In the genomic region with DNA sequence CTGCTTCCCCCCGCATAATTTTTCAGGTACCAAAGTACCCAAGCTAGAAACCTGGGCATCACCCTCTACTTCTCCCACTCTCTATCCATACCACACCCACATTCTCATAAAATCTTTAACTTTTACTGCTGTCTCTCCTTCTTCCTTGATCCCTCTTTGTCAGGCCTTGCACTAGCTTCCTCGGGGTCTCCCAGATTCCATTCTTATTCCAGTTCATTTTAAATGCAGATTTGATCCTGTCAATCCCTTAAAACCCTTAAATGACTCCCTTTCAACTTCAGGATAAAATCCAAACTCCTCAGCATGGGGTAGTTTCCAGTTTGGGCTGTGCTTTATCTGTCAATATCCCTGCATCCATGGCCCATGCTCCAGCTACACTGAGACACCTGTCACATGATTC, we compare ENCODE assay signal across 23 cellular contexts.
A peak's percentile ranks its signal among the peaks of the same experiment; 100 is the strongest.
DNase-seq lines count a peak whose midpoint lies in the region; ATAC-seq and TF ChIP-seq lines count a peak whose summit lies in the region.
"Had no signal": no experiment of that assay in that cellular context is flagged by ENCODE, and none has a peak within 500 bp of the region (broad histone marks: within the 10 kb centered on the region; RNA-seq: fewer than 3 reads in every experiment).

No MANE protein-coding gene starts in this region.

- TF ChIP-seq CTCF in WTC11 (IDR thresholded peaks at IDR 0.05) (no peak), neural progenitor cell (IDR thresholded peaks at IDR 0.05) (no peak), breast epithelium (IDR thresholded peaks at IDR 0.05) (no peak)

- H3K27ac ChIP-seq in neural progenitor cell: no peak overlapping the region
- H3K27ac ChIP-seq in breast epithelium: no peak overlapping the region
- H3K27ac ChIP-seq: A549; BLaER1 treated with 17β-estradiol and CSF1 and Interleukin-3, amounts not matched to agents 10 nM and 100 nM; GM23248 had no signal

- H3K4me1 Mint-ChIP-seq in WTC11: peaks cover 13% of the 10 kb centered on the region
- peaks cover 9% of the 10 kb centered on the region for H3K4me1 Mint-ChIP-seq in neural progenitor cell
- H3K4me1 Mint-ChIP-seq in activated T-helper 17 cell treated with anti-CD3 and anti-CD28 coated beads, Interleukin-2, amount 50 U/mL, for 72 hours: no peaks in the 10 kb centered on the region
- H3K4me1 Mint-ChIP-seq: CD14-positive monocyte; CD8-positive, alpha-beta memory T cell had no signal

- H3K9me3 Mint-ChIP-seq in WTC11 (peaks cover 16% of the 10 kb centered on the region), neural progenitor cell (peaks cover 13% of the 10 kb centered on the region)
- H3K9me3 Mint-ChIP-seq in activated T-helper 17 cell treated with anti-CD3 and anti-CD28 coated beads, Interleukin-2, amount 50 U/mL, for 72 hours: peaks cover 4% of the 10 kb centered on the region
- H3K9me3 Mint-ChIP-seq: CD4-positive, alpha-beta T cell; HFFc6 had no signal

- H3K27ac Mint-ChIP-seq in WTC11: no peak overlapping the region
- H3K27ac Mint-ChIP-seq in neural progenitor cell: no peak overlapping the region
- H3K27ac Mint-ChIP-seq in activated T-helper 17 cell treated with anti-CD3 and anti-CD28 coated beads, Interleukin-2, amount 50 U/mL, for 72 hours: no peak overlapping the region
- H3K27ac Mint-ChIP-seq: CD14-positive monocyte; CD4-positive, alpha-beta T cell; CD8-positive, alpha-beta memory T cell; HFFc6 had no signal

- no peaks in the 10 kb centered on the region for H3K79me2 ChIP-seq in neural progenitor cell (ENCODE audit: low read depth)

- no peak for TF ChIP-seq POLR2A in breast epithelium (IDR thresholded peaks at IDR 0.05)

- H3K4me2 ChIP-seq in neural progenitor cell: peak overlapping the region; percentile 45
- H3K4me2 ChIP-seq: A549; BLaER1 treated with 17β-estradiol and CSF1 and Interleukin-3, amounts not matched to agents 10 nM and 100 nM had no signal

- H3K4me3 Mint-ChIP-seq in WTC11 (no peak overlapping the region), neural progenitor cell (no peak overlapping the region)
- H3K4me3 Mint-ChIP-seq in activated T-helper 17 cell treated with anti-CD3 and anti-CD28 coated beads, Interleukin-2, amount 50 U/mL, for 72 hours: no peak overlapping the region
- H3K4me3 Mint-ChIP-seq: CD14-positive monocyte; CD4-positive, alpha-beta T cell; CD8-positive, alpha-beta memory T cell; HFFc6 had no signal

- CTCF ChIA-PET in WTC11 (lab: Charles Lee): no interaction called here

- H3K27me3 Mint-ChIP-seq in WTC11 (ENCODE audit: low read depth) (peaks cover 10% of the 10 kb centered on the region), neural progenitor cell (ENCODE audit: insufficient read depth, low read depth) (peaks cover 2% of the 10 kb centered on the region)
- H3K27me3 Mint-ChIP-seq in activated T-helper 17 cell treated with anti-CD3 and anti-CD28 coated beads, Interleukin-2, amount 50 U/mL, for 72 hours: no peaks in the 10 kb centered on the region
- H3K27me3 Mint-ChIP-seq: CD4-positive, alpha-beta T cell; CD8-positive, alpha-beta memory T cell had no signal

- intact Hi-C loops in breast epithelium (cut with DNase I; ENCODE audit: low total_unique reads): no loop called here

- no peaks in the 10 kb centered on the region for H3F3A ChIP-seq in neural progenitor cell (ENCODE audit: low read depth)

- peaks cover 10% of the 10 kb centered on the region for H3K4me1 ChIP-seq in neural progenitor cell
- no peaks in the 10 kb centered on the region for H3K4me1 ChIP-seq in breast epithelium
- H3K4me1 ChIP-seq: A549; BE2C; BLaER1 treated with 17β-estradiol and CSF1 and Interleukin-3, amounts not matched to agents 10 nM and 100 nM had no signal

- DNase-seq in H7 (peak; percentile 33), WTC11 (ENCODE audit: low spot score) (no peak), neural progenitor cell (ENCODE audit: low spot score) (peak; percentile 27), breast epithelium (ENCODE audit: low spot score in 2 of 2) (no peak), COLO829 (ENCODE audit: low spot score) (no peak)
- DNase-seq: 8988T; ACHN; AML-193; BE2C; Calu3; CD4-positive, alpha-beta T cell; CD8-positive, alpha-beta memory T cell; COR-L47; DMS53; DMS79 treated with DMSO at 0.1 percent for 48 hours; GF-D8; GM23248; HFFc6 had no signal

- H4K20me1 ChIP-seq in neural progenitor cell (ENCODE audit: low read depth): no peaks in the 10 kb centered on the region
- H4K20me1 ChIP-seq: BLaER1 treated with 17β-estradiol and CSF1 and Interleukin-3, amounts not matched to agents 10 nM and 100 nM had no signal

- H3K4me3 ChIP-seq in H7 (ENCODE audit: insufficient read depth, low read depth, low read length) (no peak overlapping the region), neural progenitor cell (no peak overlapping the region), breast epithelium (no peak overlapping the region)
- H3K4me3 ChIP-seq: A549; BLaER1 treated with 17β-estradiol and CSF1 and Interleukin-3, amounts not matched to agents 10 nM and 100 nM; GM23248 had no signal

- no peaks in the 10 kb centered on the region for H3K27me3 ChIP-seq in H7 (ENCODE audit: control insufficient read depth, insufficient read depth, low read length)
- no peaks in the 10 kb centered on the region for H3K27me3 ChIP-seq in neural progenitor cell
- no peaks in the 10 kb centered on the region for H3K27me3 ChIP-seq in breast epithelium
- H3K27me3 ChIP-seq: BLaER1 treated with 17β-estradiol and CSF1 and Interleukin-3, amounts not matched to agents 10 nM and 100 nM had no signal

- no peaks in the 10 kb centered on the region for H3K36me3 ChIP-seq in H7 (replicated peaks; ENCODE audit: control insufficient read depth, insufficient read depth, low read length)
- H3K36me3 ChIP-seq in neural progenitor cell: no peaks in the 10 kb centered on the region
- no peaks in the 10 kb centered on the region for H3K36me3 ChIP-seq in breast epithelium
- H3K36me3 ChIP-seq: BE2C; BLaER1 treated with 17β-estradiol and CSF1 and Interleukin-3, amounts not matched to agents 10 nM and 100 nM had no signal

- H3K36me3 Mint-ChIP-seq in WTC11: 0 out of 2 replicates have a peak, but pooled peaks cover 4% of the 10 kb centered on the region
- no peaks in the 10 kb centered on the region for H3K36me3 Mint-ChIP-seq in neural progenitor cell
- H3K36me3 Mint-ChIP-seq in activated T-helper 17 cell treated with anti-CD3 and anti-CD28 coated beads, Interleukin-2, amount 50 U/mL, for 72 hours (ENCODE audit: low read depth): no peaks in the 10 kb centered on the region
- H3K36me3 Mint-ChIP-seq: CD14-positive monocyte; CD8-positive, alpha-beta memory T cell had no signal

- no peak overlapping the region for H3K9ac ChIP-seq in neural progenitor cell
- H3K9ac ChIP-seq: BLaER1 treated with 17β-estradiol and CSF1 and Interleukin-3, amounts not matched to agents 10 nM and 100 nM; GM23248 had no signal

- peak; percentile 69 for ATAC-seq in WTC11
- no peak for ATAC-seq in activated T-helper 17 cell treated with anti-CD3 and anti-CD28 coated beads, Interleukin-2, amount 50 U/mL, for 72 hours (replicated peaks)
- ATAC-seq: A549, HCT116 had no signal

- H2AFZ ChIP-seq in neural progenitor cell (replicated peaks): no peak overlapping the region
- H2AFZ ChIP-seq: GM23248 had no signal

- H3K9me3 ChIP-seq in neural progenitor cell (ENCODE audit: low read depth) (no peaks in the 10 kb centered on the region), breast epithelium (peaks cover 0 to 10% of the 10 kb centered on the region in 2 donors)
- H3K9me3 ChIP-seq: BE2C had no signal

- POLR2A ChIA-PET in WTC11 (lab: Charles Lee): no interaction called here

TF ChIP-seq in WTC11, 78 proteins besides CTCF, POLR2A, EP300 and RAD21 (continues in another document):
- TF ChIP-seq ZMAT4 (CRISPR knock-in tag; IDR thresholded peaks at IDR 0.05) (no peak), EMX1 (CRISPR knock-in tag; IDR thresholded peaks at IDR 0.05) (no peak), ZNF425 (CRISPR knock-in tag; conservative IDR thresholded peaks at IDR 0.05) (no peak)
- TF ChIP-seq, protein P1, sequence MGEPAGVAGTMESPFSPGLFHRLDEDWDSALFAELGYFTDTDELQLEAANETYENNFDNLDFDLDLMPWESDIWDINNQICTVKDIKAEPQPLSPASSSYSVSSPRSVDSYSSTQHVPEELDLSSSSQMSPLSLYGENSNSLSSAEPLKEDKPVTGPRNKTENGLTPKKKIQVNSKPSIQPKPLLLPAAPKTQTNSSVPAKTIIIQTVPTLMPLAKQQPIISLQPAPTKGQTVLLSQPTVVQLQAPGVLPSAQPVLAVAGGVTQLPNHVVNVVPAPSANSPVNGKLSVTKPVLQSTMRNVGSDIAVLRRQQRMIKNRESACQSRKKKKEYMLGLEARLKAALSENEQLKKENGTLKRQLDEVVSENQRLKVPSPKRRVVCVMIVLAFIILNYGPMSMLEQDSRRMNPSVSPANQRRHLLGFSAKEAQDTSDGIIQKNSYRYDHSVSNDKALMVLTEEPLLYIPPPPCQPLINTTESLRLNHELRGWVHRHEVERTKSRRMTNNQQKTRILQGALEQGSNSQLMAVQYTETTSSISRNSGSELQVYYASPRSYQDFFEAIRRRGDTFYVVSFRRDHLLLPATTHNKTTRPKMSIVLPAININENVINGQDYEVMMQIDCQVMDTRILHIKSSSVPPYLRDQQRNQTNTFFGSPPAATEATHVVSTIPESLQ (CRISPR knock-in tag; IDR thresholded peaks at IDR 0.05): no peak

Comparison
In these comparisons a context has a peak if more than half of its experiments do, and no peak if none do; other contexts are left out.
1. DNase-seq: peak in H7 (single experiment) and neural progenitor cell (single experiment); none in WTC11 (single experiment), breast epithelium (0 of 2) and COLO829 (single experiment).